In the genomic region with DNA sequence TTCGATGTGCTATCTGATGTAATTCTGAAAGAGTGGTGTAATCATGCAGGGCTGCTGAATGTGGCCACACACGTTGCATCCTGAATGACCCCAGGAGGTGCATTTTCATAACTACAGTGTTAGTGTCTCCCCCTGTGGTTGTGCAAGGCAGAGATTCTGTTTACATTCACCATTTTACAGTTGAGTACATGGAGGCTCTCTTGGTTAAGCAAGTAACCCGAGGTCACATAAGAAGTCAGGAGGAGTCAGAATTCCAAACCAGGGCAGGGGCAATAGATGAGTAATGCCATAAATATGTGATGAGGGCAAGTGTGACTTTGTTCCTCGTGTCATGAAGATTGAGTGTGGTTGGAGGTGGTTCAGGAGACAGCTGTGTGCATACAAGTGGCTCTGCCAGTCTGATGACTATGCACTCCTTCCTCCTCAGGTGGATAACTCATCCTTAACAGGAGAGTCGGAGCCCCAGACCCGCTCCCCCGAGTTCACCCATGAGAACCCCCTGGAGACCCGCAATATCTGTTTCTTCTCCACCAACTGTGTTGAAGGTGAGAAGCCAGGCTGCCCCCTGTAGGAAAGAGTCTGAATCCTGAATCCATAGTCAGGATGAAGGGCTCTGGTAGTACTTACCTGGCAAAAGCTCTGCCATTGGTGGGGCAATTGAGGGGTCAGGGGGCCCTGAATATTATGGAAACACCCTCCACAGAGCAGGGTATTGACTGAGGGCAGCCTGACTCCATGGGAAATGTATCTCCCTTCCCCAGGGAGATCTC, we compare ENCODE assay signal across 1 cellular context.
A peak's percentile ranks its signal among the peaks of the same experiment; 100 is the strongest.
TF ChIP-seq lines count a peak whose summit lies in the region.

No MANE protein-coding gene starts in this region.

TF ChIP-seq in HepG2, 621 proteins besides CTCF, POLR2A, EP300 and RAD21 (continued from another document):
- TF ChIP-seq ZNF24 (IDR thresholded peaks at IDR 0.05) (no peak), FOSL2 (CRISPR knock-in tag; IDR thresholded peaks at IDR 0.05) (peak; percentile 91), ZMYM3 (CRISPR knock-in tag; IDR thresholded peaks at IDR 0.05) (0 out of 2 replicates have a peak, but pooled peaks have one; percentile 13), FOSL1 (CRISPR knock-in tag; IDR thresholded peaks at IDR 0.05; ENCODE audit: borderline replicate concordance) (peak; percentile 55; the same call in 1 of the 2 replicates)
- TF ChIP-seq, protein P1, sequence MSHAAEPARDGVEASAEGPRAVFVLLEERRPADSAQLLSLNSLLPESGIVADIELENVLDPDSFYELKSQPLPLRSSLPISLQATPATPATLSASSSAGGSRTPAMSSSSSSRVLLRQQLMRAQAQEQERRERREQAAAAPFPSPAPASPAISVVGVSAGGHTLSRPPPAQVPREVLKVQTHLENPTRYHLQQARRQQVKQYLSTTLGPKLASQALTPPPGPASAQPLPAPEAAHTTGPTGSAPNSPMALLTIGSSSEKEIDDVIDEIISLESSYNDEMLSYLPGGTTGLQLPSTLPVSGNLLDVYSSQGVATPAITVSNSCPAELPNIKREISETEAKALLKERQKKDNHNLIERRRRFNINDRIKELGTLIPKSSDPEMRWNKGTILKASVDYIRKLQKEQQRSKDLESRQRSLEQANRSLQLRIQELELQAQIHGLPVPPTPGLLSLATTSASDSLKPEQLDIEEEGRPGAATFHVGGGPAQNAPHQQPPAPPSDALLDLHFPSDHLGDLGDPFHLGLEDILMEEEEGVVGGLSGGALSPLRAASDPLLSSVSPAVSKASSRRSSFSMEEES (CRISPR knock-in tag; IDR thresholded peaks at IDR 0.05), result 0 out of 2 replicates have a peak, but pooled peaks have one; percentile 32
